Comparison of ENCODE assay signal across 29 cellular contexts in genomic region chr4:65911720-65912119, GRCh38.
"Had no signal": no experiment of that assay in that cellular context is flagged by ENCODE, and none has a peak within 500 bp of the region (broad histone marks: within the 10 kb centered on the region; RNA-seq: fewer than 3 reads in every experiment).

No MANE protein-coding gene starts in this region.

- ATAC-seq: esophagus mucosa; heart right ventricle; left lobe of liver; natural killer cell; sciatic nerve; stimulated activated effector memory CD8-positive, alpha-beta T cell treated with anti-CD3 and anti-CD28 coated beads, Interleukin-12 subunit alpha, Interleukin-12 subunit beta, amount 100 ng/mL, for 72 hours had no signal

- H3K27me3 Mint-ChIP-seq: activated CD4-positive, alpha-beta memory T cell treated with anti-CD3 and anti-CD28 coated beads, Interleukin-2, amount 10 ng/mL, durations not matched to agents 7 days and 5 days; activated CD4-positive, alpha-beta T cell treated with anti-CD3 and anti-CD28 coated beads, Interleukin-2, amount 10 ng/mL, durations not matched to agents 7 days and 5 days; activated naive CD4-positive, alpha-beta T cell treated with anti-CD3 and anti-CD28 coated beads, Interleukin-2, amount 10 ng/mL, durations not matched to agents 7 days and 5 days; activated naive CD8-positive, alpha-beta T cell treated with anti-CD3 and anti-CD28 coated beads, Interleukin-2, amount 10 ng/mL, durations not matched to agents 7 days and 5 days; activated T-cell treated with anti-CD3 and anti-CD28 coated beads, Interleukin-2, amount 50 U/mL, for 24 hours; brain; stimulated activated naive CD8-positive, alpha-beta T cell treated with anti-CD3 and anti-CD28 coated beads, Interleukin-15, Interleukin-2, amounts not matched to agents 100 ng/mL and 50 ng/mL, for 24 hours; type B pancreatic cell had no signal

- H3K4me3 ChIP-seq: ascending aorta, heart right ventricle, lung, skin epidermis, uterus had no signal

- H3K4me1 Mint-ChIP-seq: activated CD4-positive, alpha-beta memory T cell treated with anti-CD3 and anti-CD28 coated beads, Interleukin-2, amount 10 ng/mL, durations not matched to agents 7 days and 5 days; activated CD4-positive, alpha-beta T cell treated with anti-CD3 and anti-CD28 coated beads, Interleukin-2, amount 10 ng/mL, durations not matched to agents 7 days and 5 days; activated naive CD4-positive, alpha-beta T cell treated with anti-CD3 and anti-CD28 coated beads, Interleukin-2, amount 10 ng/mL, durations not matched to agents 7 days and 5 days; activated naive CD8-positive, alpha-beta T cell treated with anti-CD3 and anti-CD28 coated beads, Interleukin-2, amount 10 ng/mL, durations not matched to agents 7 days and 5 days; brain; natural killer cell; stimulated activated effector memory CD8-positive, alpha-beta T cell treated with anti-CD3 and anti-CD28 coated beads, Interleukin-12 subunit alpha, Interleukin-12 subunit beta, amount 100 ng/mL, for 72 hours had no signal

- H3K27ac Mint-ChIP-seq: activated CD4-positive, alpha-beta memory T cell treated with anti-CD3 and anti-CD28 coated beads, Interleukin-2, amount 10 ng/mL, durations not matched to agents 7 days and 5 days; activated CD4-positive, alpha-beta T cell treated with anti-CD3 and anti-CD28 coated beads, Interleukin-2, amount 10 ng/mL, durations not matched to agents 7 days and 5 days; activated naive CD4-positive, alpha-beta T cell treated with anti-CD3 and anti-CD28 coated beads, Interleukin-2, amount 10 ng/mL, durations not matched to agents 7 days and 5 days; activated naive CD8-positive, alpha-beta T cell treated with anti-CD3 and anti-CD28 coated beads, Interleukin-2, amount 10 ng/mL, durations not matched to agents 7 days and 5 days; activated T-cell treated with anti-CD3 and anti-CD28 coated beads, Interleukin-2, amount 50 U/mL, for 24 hours; brain; natural killer cell; stimulated activated effector memory CD8-positive, alpha-beta T cell treated with anti-CD3 and anti-CD28 coated beads, Interleukin-12 subunit alpha, Interleukin-12 subunit beta, amount 100 ng/mL, for 72 hours; stimulated activated naive CD8-positive, alpha-beta T cell treated with anti-CD3 and anti-CD28 coated beads, Interleukin-15, Interleukin-2, amounts not matched to agents 100 ng/mL and 50 ng/mL, for 24 hours; type B pancreatic cell had no signal

- H3K9me3 ChIP-seq: ascending aorta, uterus had no signal

- H3K36me3 ChIP-seq: ascending aorta, heart right ventricle, uterus, WERI-Rb-1 had no signal

- DNase-seq: activated CD4-positive, alpha-beta memory T cell treated with anti-CD3 and anti-CD28 coated beads, Interleukin-2, amount 10 ng/mL, durations not matched to agents 7 days and 5 days; activated CD4-positive, alpha-beta T cell treated with anti-CD3 and anti-CD28 coated beads for 1 hour; activated CD4-positive, alpha-beta T cell treated with anti-CD3 and anti-CD28 coated beads, Interleukin-2, amount 10 ng/mL, durations not matched to agents 7 days and 5 days; activated CD8-positive, alpha-beta memory T cell treated with anti-CD3 and anti-CD28 coated beads, Interleukin-2, amount 50 U/mL, for 48 hours; activated gamma-delta T cell; activated naive CD4-positive, alpha-beta T cell treated with anti-CD3 and anti-CD28 coated beads, Interleukin-2, amount 10 ng/mL, durations not matched to agents 7 days and 5 days; activated naive CD8-positive, alpha-beta T cell treated with anti-CD3 and anti-CD28 coated beads, Interleukin-2, amount 10 ng/mL, durations not matched to agents 7 days and 5 days; activated T-cell treated with anti-CD3 and anti-CD28 coated beads, Interleukin-2, amount 50 U/mL, for 24 hours; foreskin fibroblast; heart right ventricle; kidney glomerular epithelial cell; mesendoderm; natural killer cell; posterior cingulate gyrus; stimulated activated CD4-positive, alpha-beta T cell treated with anti-CD3 and anti-CD28 coated beads, Interleukin-12 subunit alpha, Interleukin-12 subunit beta, amount 100 ng/mL, for 4 hours; stimulated activated CD4-positive, alpha-beta T cell treated with anti-CD3 and anti-CD28 coated beads, Interleukin-4, amount 100 ng/mL, for 24 hours; T1000; uterus; WERI-Rb-1 had no signal

- H3K27me3 ChIP-seq: ascending aorta, heart right ventricle, uterus had no signal

- H3K4me1 ChIP-seq: ascending aorta, heart right ventricle, uterus had no signal

- H3K27ac ChIP-seq: ascending aorta, heart right ventricle, skin epidermis, uterus, WERI-Rb-1 had no signal

- H3K36me3 Mint-ChIP-seq: activated naive CD4-positive, alpha-beta T cell treated with anti-CD3 and anti-CD28 coated beads, Interleukin-2, amount 10 ng/mL, durations not matched to agents 7 days and 5 days; activated naive CD8-positive, alpha-beta T cell treated with anti-CD3 and anti-CD28 coated beads, Interleukin-2, amount 10 ng/mL, durations not matched to agents 7 days and 5 days; brain; stimulated activated effector memory CD8-positive, alpha-beta T cell treated with anti-CD3 and anti-CD28 coated beads, Interleukin-12 subunit alpha, Interleukin-12 subunit beta, amount 100 ng/mL, for 72 hours; type B pancreatic cell had no signal

- H3K4me3 Mint-ChIP-seq: activated CD4-positive, alpha-beta memory T cell treated with anti-CD3 and anti-CD28 coated beads, Interleukin-2, amount 10 ng/mL, durations not matched to agents 7 days and 5 days; activated CD4-positive, alpha-beta T cell treated with anti-CD3 and anti-CD28 coated beads, Interleukin-2, amount 10 ng/mL, durations not matched to agents 7 days and 5 days; activated naive CD4-positive, alpha-beta T cell treated with anti-CD3 and anti-CD28 coated beads, Interleukin-2, amount 10 ng/mL, durations not matched to agents 7 days and 5 days; activated naive CD8-positive, alpha-beta T cell treated with anti-CD3 and anti-CD28 coated beads, Interleukin-2, amount 10 ng/mL, durations not matched to agents 7 days and 5 days; activated T-cell treated with anti-CD3 and anti-CD28 coated beads, Interleukin-2, amount 50 U/mL, for 24 hours; brain; natural killer cell; stimulated activated effector memory CD8-positive, alpha-beta T cell treated with anti-CD3 and anti-CD28 coated beads, Interleukin-12 subunit alpha, Interleukin-12 subunit beta, amount 100 ng/mL, for 72 hours; stimulated activated naive CD8-positive, alpha-beta T cell treated with anti-CD3 and anti-CD28 coated beads, Interleukin-15, Interleukin-2, amounts not matched to agents 100 ng/mL and 50 ng/mL, for 24 hours; type B pancreatic cell had no signal

- H3K9me3 Mint-ChIP-seq: activated CD4-positive, alpha-beta T cell treated with anti-CD3 and anti-CD28 coated beads, Interleukin-2, amount 10 ng/mL, durations not matched to agents 7 days and 5 days; activated naive CD4-positive, alpha-beta T cell treated with anti-CD3 and anti-CD28 coated beads, Interleukin-2, amount 10 ng/mL, durations not matched to agents 7 days and 5 days; activated naive CD8-positive, alpha-beta T cell treated with anti-CD3 and anti-CD28 coated beads, Interleukin-2, amount 10 ng/mL, durations not matched to agents 7 days and 5 days; brain; type B pancreatic cell had no signal
